Comparison of ENCODE assay signal across 10 cellular contexts in genomic region chr18:58609536-58609993, GRCh38. TPM values are rescaled to one million over a fixed set of nuclear protein-coding genes. Genes with fewer than 3 reads are reported as not detected.
DNase-seq lines count a peak whose midpoint lies in the region; ATAC-seq and TF ChIP-seq lines count a peak whose summit lies in the region.
"Had no signal": no experiment of that assay in that cellular context is flagged by ENCODE, and none has a peak within 500 bp of the region (broad histone marks: within the 10 kb centered on the region; RNA-seq: fewer than 3 reads in every experiment).

No MANE protein-coding gene starts in this region.

- H3K27ac ChIP-seq in psoas muscle: no peak overlapping the region
- no peak overlapping the region for H3K27ac ChIP-seq in caudate nucleus (ENCODE audit: low read depth, low read length)

- no peaks in the 10 kb centered on the region for H3K9me3 ChIP-seq in psoas muscle

- H3K27me3 ChIP-seq in psoas muscle (ENCODE audit: insufficient read depth in 3 of 3, low read length in 2 of 3): no peaks in the 10 kb centered on the region

- H3K36me3 Mint-ChIP-seq in activated naive CD8-positive, alpha-beta T cell treated with anti-CD3 and anti-CD28 coated beads, Interleukin-2, amount 50 U/mL, for 24 hours (ENCODE audit: low read depth): no peaks in the 10 kb centered on the region
- H3K36me3 Mint-ChIP-seq in natural killer cell: no peaks in the 10 kb centered on the region

- POLR2A ChIA-PET in GM10248 (lab: Yijun Ruan, JAX): no interaction called here

- H3K4me3 ChIP-seq in psoas muscle: no peak overlapping the region

- ATAC-seq in GM19328 (IDR thresholded peaks at IDR 0.05; ENCODE audit: unreplicated experiment) (peak; percentile 76), HG03103 (IDR thresholded peaks at IDR 0.05; ENCODE audit: low read depth, unreplicated experiment) (peak; percentile 75), natural killer cell (no peak), psoas muscle (no peak)
- ATAC-seq in activated naive CD8-positive, alpha-beta T cell treated with anti-CD3 and anti-CD28 coated beads, Interleukin-2, amount 50 U/mL, for 24 hours: peak; percentile 76

- no peaks in the 10 kb centered on the region for H3K27me3 Mint-ChIP-seq in activated naive CD8-positive, alpha-beta T cell treated with anti-CD3 and anti-CD28 coated beads, Interleukin-2, amount 50 U/mL, for 24 hours
- H3K27me3 Mint-ChIP-seq in natural killer cell (ENCODE audit: low read depth in 2 of 2): no peaks in the 10 kb centered on the region

- CTCF ChIA-PET in GM10248 (lab: Yijun Ruan, JAX): no interaction called here

- DNase-seq in GM10248 (ENCODE audit: extremely low spot score) (peak; percentile 48), natural killer cell (no peak), psoas muscle (no peak), caudate nucleus (lab: John Stamatoyannopoulos, UW) (no peak)
- DNase-seq in activated naive CD8-positive, alpha-beta T cell treated with anti-CD3 and anti-CD28 coated beads, Interleukin-2, amount 50 U/mL, for 24 hours: peak; percentile 12
- DNase-seq in stimulated activated naive CD4-positive, alpha-beta T cell treated with Interleukin-2 at 50 U/mL for 16 hours (lab: John Stamatoyannopoulos, UW): no peak
- DNase-seq: mammary epithelial cell, NCI-H2081 had no signal

- 59 to 86% (median 66%) methylated on average over 6 of the region's 6 CpGs for WGBS in psoas muscle, 3 donors

- intact Hi-C loops in natural killer cell (cut with micrococcal nuclease) (no loop called here), psoas muscle (cut with DNase I) (no loop called here)

- peak overlapping the region; percentile 8 for H3K4me3 Mint-ChIP-seq in activated naive CD8-positive, alpha-beta T cell treated with anti-CD3 and anti-CD28 coated beads, Interleukin-2, amount 50 U/mL, for 24 hours
- no peak overlapping the region for H3K4me3 Mint-ChIP-seq in natural killer cell

- peaks cover 0 to 40% of the 10 kb centered on the region in 2 donors for H3K36me3 ChIP-seq in psoas muscle (ENCODE audit: insufficient read depth in 1 of 2, low read depth in 1 of 2)

- peaks cover 61% of the 10 kb centered on the region for H3K4me1 Mint-ChIP-seq in activated naive CD8-positive, alpha-beta T cell treated with anti-CD3 and anti-CD28 coated beads, Interleukin-2, amount 50 U/mL, for 24 hours
- H3K4me1 Mint-ChIP-seq in natural killer cell: peaks cover 0 to 9% of the 10 kb centered on the region in 2 donors

- peak overlapping the region; percentile 80 for H3K27ac Mint-ChIP-seq in activated naive CD8-positive, alpha-beta T cell treated with anti-CD3 and anti-CD28 coated beads, Interleukin-2, amount 50 U/mL, for 24 hours
- no peak overlapping the region for H3K27ac Mint-ChIP-seq in natural killer cell

- no peaks in the 10 kb centered on the region for H3K9me3 Mint-ChIP-seq in activated naive CD8-positive, alpha-beta T cell treated with anti-CD3 and anti-CD28 coated beads, Interleukin-2, amount 50 U/mL, for 24 hours
- H3K9me3 Mint-ChIP-seq in natural killer cell: no peaks in the 10 kb centered on the region

- peaks cover 15% of the 10 kb centered on the region for H3K4me1 ChIP-seq in psoas muscle

- no peak for TF ChIP-seq CTCF in GM10248 (IDR thresholded peaks at IDR 0.05; ENCODE audit: control extremely low read depth, extremely low read depth, low read depth, missing control alignments)
- no peak for TF ChIP-seq CTCF in natural killer cell (IDR thresholded peaks at IDR 0.05)
- no peak for TF ChIP-seq CTCF in psoas muscle (IDR thresholded peaks at IDR 0.05)

RNA-seq across cellular contexts. Expression of gene ALPK2, which starts 19.3 kb away (rescaled TPM):
- under 1 TPM in 2 of 3 donors, not detected in 1; 0.09 to 0.75 TPM for total RNA-seq in natural killer cell
- 100 to 1,000 TPM in 1 of 4 donors, 10 to 100 TPM in 3; 53.8 to 108 (median 63.4) TPM for total RNA-seq in psoas muscle
- polyA plus RNA-seq in psoas muscle: 10 to 100 TPM in 2 of 3 donors, 1 to 10 TPM in 1; 9.6 to 34.1 (median 22.0) TPM
- polyA plus RNA-seq: mammary epithelial cell had no signal

Comparison
In these comparisons a context has a peak if more than half of its experiments do, and no peak if none do; other contexts are left out.
1. DNase-seq: peak in GM10248 (single experiment) and activated naive CD8-positive, alpha-beta T cell treated with anti-CD3 and anti-CD28 coated beads, Interleukin-2, amount 50 U/mL, for 24 hours (single experiment); none in stimulated activated naive CD4-positive, alpha-beta T cell treated with Interleukin-2 at 50 U/mL for 16 hours (single experiment), natural killer cell (single experiment), psoas muscle (0 of 2) and caudate nucleus (0 of 61).
2. ATAC-seq: peak in GM19328 (single experiment), HG03103 (single experiment) and activated naive CD8-positive, alpha-beta T cell treated with anti-CD3 and anti-CD28 coated beads, Interleukin-2, amount 50 U/mL, for 24 hours (single experiment); none in natural killer cell (0 of 3) and psoas muscle (0 of 4).
3. RNA of gene ALPK2, which starts 19.3 kb away (total RNA-seq): 53.8 to 108 TPM in psoas muscle; 0.09 to 0.75 TPM in natural killer cell; every median in the first group is over 10 times any median in the second.